In genomic region chr10:79445708-79446450, GRCh38 we compare ENCODE assay signal across 1 cellular context.
TF ChIP-seq lines count a peak whose summit lies in the region.

No MANE protein-coding gene starts in this region.

TF ChIP-seq in GM12878, 131 proteins besides CTCF, POLR2A, EP300 and RAD21 (continued from another document):
- TF ChIP-seq, protein P1, sequence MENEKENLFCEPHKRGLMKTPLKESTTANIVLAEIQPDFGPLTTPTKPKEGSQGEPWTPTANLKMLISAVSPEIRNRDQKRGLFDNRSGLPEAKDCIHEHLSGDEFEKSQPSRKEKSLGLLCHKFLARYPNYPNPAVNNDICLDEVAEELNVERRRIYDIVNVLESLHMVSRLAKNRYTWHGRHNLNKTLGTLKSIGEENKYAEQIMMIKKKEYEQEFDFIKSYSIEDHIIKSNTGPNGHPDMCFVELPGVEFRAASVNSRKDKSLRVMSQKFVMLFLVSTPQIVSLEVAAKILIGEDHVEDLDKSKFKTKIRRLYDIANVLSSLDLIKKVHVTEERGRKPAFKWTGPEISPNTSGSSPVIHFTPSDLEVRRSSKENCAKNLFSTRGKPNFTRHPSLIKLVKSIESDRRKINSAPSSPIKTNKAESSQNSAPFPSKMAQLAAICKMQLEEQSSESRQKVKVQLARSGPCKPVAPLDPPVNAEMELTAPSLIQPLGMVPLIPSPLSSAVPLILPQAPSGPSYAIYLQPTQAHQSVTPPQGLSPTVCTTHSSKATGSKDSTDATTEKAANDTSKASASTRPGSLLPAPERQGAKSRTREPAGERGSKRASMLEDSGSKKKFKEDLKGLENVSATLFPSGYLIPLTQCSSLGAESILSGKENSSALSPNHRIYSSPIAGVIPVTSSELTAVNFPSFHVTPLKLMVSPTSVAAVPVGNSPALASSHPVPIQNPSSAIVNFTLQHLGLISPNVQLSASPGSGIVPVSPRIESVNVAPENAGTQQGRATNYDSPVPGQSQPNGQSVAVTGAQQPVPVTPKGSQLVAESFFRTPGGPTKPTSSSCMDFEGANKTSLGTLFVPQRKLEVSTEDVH (IDR thresholded peaks at IDR 0.05; ENCODE audit: low read depth, partially characterized antibody), result no peak
- no peak for TF ChIP-seq BHLHE40 (IDR thresholded peaks at IDR 0.05; ENCODE audit: borderline replicate concordance in 1 of 2, low read depth in 2 of 2, low read length in 1 of 2)
- no peak for TF ChIP-seq HDAC6 (IDR thresholded peaks at IDR 0.05; ENCODE audit: unreplicated experiment)
- no peak for TF ChIP-seq IRF4 (IDR thresholded peaks at IDR 0.05; ENCODE audit: low read depth, low read length)
- TF ChIP-seq YBX1 (IDR thresholded peaks at IDR 0.05), result 0 out of 2 replicates have a peak, but pooled peaks have one; percentile 38
- no peak for TF ChIP-seq PML (IDR thresholded peaks at IDR 0.05; ENCODE audit: low read length)
- TF ChIP-seq CBFB (IDR thresholded peaks at IDR 0.05; ENCODE audit: low read depth), result no peak
- TF ChIP-seq CREM (IDR thresholded peaks at IDR 0.05; ENCODE audit: low read depth), result peak; percentile 29; the same call in 1 of the 2 replicates
- no peak for TF ChIP-seq ATF3 (IDR thresholded peaks at IDR 0.05; ENCODE audit: borderline replicate concordance, extremely low read depth, low read depth, low read length)
- no peak for TF ChIP-seq CHD2 (IDR thresholded peaks at IDR 0.05; ENCODE audit: borderline replicate concordance, low read depth, low read length)
- no peak for TF ChIP-seq SIN3A (IDR thresholded peaks at IDR 0.05; ENCODE audit: low read depth, low read length)
- no peak for TF ChIP-seq ETV6 (conservative IDR thresholded peaks at IDR 0.05 in 1 of 2, IDR thresholded peaks at IDR 0.05 in 1 of 2; ENCODE audit: borderline replicate concordance in 1 of 2, low read depth in 1 of 2)
- peak in 1 of 2 experiments; percentile 38; a peak in 1 of 3 replicates for TF ChIP-seq EGR1 (IDR thresholded peaks at IDR 0.05; ENCODE audit: borderline replicate concordance in 1 of 2, low read depth in 2 of 2, low read length in 2 of 2)
- TF ChIP-seq HDAC2 (IDR thresholded peaks at IDR 0.05), result no peak
- peak; percentile 92; the same call in 2 of the 3 replicates for TF ChIP-seq POU2F2 (IDR thresholded peaks at IDR 0.05; ENCODE audit: borderline replicate concordance, low read depth, low read length)
- 0 out of 2 replicates have a peak, but pooled peaks have one; percentile 21 for TF ChIP-seq RB1 (IDR thresholded peaks at IDR 0.05; ENCODE audit: borderline replicate concordance)
- TF ChIP-seq MYC (IDR thresholded peaks at IDR 0.05; ENCODE audit: insufficient read depth, insufficient read length, insufficient replicate concordance, low read length, severe bottlenecking), result no peak
- no peak for TF ChIP-seq KDM1A (IDR thresholded peaks at IDR 0.05; ENCODE audit: borderline replicate concordance)
- TF ChIP-seq, protein P2, sequence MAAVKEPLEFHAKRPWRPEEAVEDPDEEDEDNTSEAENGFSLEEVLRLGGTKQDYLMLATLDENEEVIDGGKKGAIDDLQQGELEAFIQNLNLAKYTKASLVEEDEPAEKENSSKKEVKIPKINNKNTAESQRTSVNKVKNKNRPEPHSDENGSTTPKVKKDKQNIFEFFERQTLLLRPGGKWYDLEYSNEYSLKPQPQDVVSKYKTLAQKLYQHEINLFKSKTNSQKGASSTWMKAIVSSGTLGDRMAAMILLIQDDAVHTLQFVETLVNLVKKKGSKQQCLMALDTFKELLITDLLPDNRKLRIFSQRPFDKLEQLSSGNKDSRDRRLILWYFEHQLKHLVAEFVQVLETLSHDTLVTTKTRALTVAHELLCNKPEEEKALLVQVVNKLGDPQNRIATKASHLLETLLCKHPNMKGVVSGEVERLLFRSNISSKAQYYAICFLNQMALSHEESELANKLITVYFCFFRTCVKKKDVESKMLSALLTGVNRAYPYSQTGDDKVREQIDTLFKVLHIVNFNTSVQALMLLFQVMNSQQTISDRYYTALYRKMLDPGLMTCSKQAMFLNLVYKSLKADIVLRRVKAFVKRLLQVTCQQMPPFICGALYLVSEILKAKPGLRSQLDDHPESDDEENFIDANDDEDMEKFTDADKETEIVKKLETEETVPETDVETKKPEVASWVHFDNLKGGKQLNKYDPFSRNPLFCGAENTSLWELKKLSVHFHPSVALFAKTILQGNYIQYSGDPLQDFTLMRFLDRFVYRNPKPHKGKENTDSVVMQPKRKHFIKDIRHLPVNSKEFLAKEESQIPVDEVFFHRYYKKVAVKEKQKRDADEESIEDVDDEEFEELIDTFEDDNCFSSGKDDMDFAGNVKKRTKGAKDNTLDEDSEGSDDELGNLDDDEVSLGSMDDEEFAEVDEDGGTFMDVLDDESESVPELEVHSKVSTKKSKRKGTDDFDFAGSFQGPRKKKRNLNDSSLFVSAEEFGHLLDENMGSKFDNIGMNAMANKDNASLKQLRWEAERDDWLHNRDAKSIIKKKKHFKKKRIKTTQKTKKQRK (IDR thresholded peaks at IDR 0.05; ENCODE audit: low read depth, low read length), result no peak
- TF ChIP-seq HDGF (IDR thresholded peaks at IDR 0.05), result peak; percentile 65; the same call in 1 of the 2 replicates
- TF ChIP-seq CREB1 (IDR thresholded peaks at IDR 0.05; ENCODE audit: low read depth), result peak; percentile 30; the same call in 1 of the 2 replicates
- TF ChIP-seq GATAD2B (conservative IDR thresholded peaks at IDR 0.05; ENCODE audit: low read depth), result no peak
- peak; percentile 45; the same call in 1 of the 2 replicates for TF ChIP-seq ATF7 (IDR thresholded peaks at IDR 0.05; ENCODE audit: low read depth)
- TF ChIP-seq FOS (IDR thresholded peaks at IDR 0.05; ENCODE audit: borderline replicate concordance, extremely low read depth, insufficient read length), result no peak
